Comparison of ENCODE assay signal across 25 cellular contexts in genomic region chr2:120477831-120478481, GRCh38.
"Had no signal": no experiment of that assay in that cellular context is flagged by ENCODE, and none has a peak within 500 bp of the region (broad histone marks: within the 10 kb centered on the region; RNA-seq: fewer than 3 reads in every experiment).

No MANE protein-coding gene starts in this region.

- H3K4me1 Mint-ChIP-seq: naive thymus-derived CD4-positive, alpha-beta T cell; nephron had no signal

- H3K9me3 ChIP-seq: colonic mucosa, esophagus muscularis mucosa, gastroesophageal sphincter, heart left ventricle, left lung, prostate gland, right atrium auricular region, stomach, thyroid gland had no signal

- H3K4me1 ChIP-seq: colonic mucosa, esophagus muscularis mucosa, gastroesophageal sphincter, heart left ventricle, neural progenitor cell, right atrium auricular region had no signal

- H3K9ac ChIP-seq: neural progenitor cell had no signal

- H3K27ac ChIP-seq: colonic mucosa, esophagus muscularis mucosa, foreskin keratinocyte, gastroesophageal sphincter, heart left ventricle, hepatocyte, left lung, neural progenitor cell, prostate gland, right atrium auricular region, skin epidermis, stomach, thyroid gland had no signal

- H3K36me3 Mint-ChIP-seq: naive thymus-derived CD4-positive, alpha-beta T cell; neural progenitor cell had no signal

- ATAC-seq: foreskin keratinocyte; gastroesophageal sphincter; heart left ventricle; left lung; naive thymus-derived CD4-positive, alpha-beta T cell had no signal

- H3K27me3 ChIP-seq: colonic mucosa, esophagus muscularis mucosa, foreskin keratinocyte, gastroesophageal sphincter, heart left ventricle, hepatocyte, left lung, right atrium auricular region, stomach, thyroid gland had no signal

- H3K4me3 ChIP-seq: colonic mucosa, esophagus muscularis mucosa, gastroesophageal sphincter, heart left ventricle, hepatocyte, left lung, neural progenitor cell, prostate gland, right atrium auricular region, skin epidermis, stomach, thyroid gland had no signal

- DNase-seq: colonic mucosa; effector CD8-positive, alpha-beta T cell; foreskin keratinocyte; heart left ventricle; kidney; left lung; mesenchymal stem cell; midbrain; naive thymus-derived CD4-positive, alpha-beta T cell; stimulated activated CD4-positive, alpha-beta T cell treated with anti-CD3 and anti-CD28 coated beads, Interleukin-15, amount 100 ng/mL, for 24 hours; stimulated activated CD4-positive, alpha-beta T cell treated with anti-CD3 and anti-CD28 coated beads, Interleukin-4, amount 100 ng/mL, for 1 hour; stimulated activated CD8-positive, alpha-beta memory T cell treated with anti-CD3 and anti-CD28 coated beads, Interleukin-4, amount 100 ng/mL, for 48 hours; stimulated activated naive CD4-positive, alpha-beta T cell; stomach; thyroid gland; trophoblast cell had no signal

- H3K36me3 ChIP-seq: colonic mucosa, esophagus muscularis mucosa, gastroesophageal sphincter, heart left ventricle, left lung, neural progenitor cell, prostate gland, right atrium auricular region, stomach, thyroid gland had no signal

- H3K4me3 Mint-ChIP-seq: dendritic cell treated with granulocyte-macrophage colony-stimulating factor and Interleukin-4, amounts not matched to agents 40 ng/mL and 50 ng/mL, for 4 days; naive thymus-derived CD4-positive, alpha-beta T cell; nephron; neural progenitor cell had no signal

- H3K27me3 Mint-ChIP-seq: dendritic cell treated with granulocyte-macrophage colony-stimulating factor and Interleukin-4, amounts not matched to agents 40 ng/mL and 50 ng/mL, for 4 days had no signal

- H3K9me3 Mint-ChIP-seq: dendritic cell treated with granulocyte-macrophage colony-stimulating factor and Interleukin-4, amounts not matched to agents 40 ng/mL and 50 ng/mL, for 4 days; nephron; neural progenitor cell had no signal

- H3K27ac Mint-ChIP-seq: dendritic cell treated with granulocyte-macrophage colony-stimulating factor and Interleukin-4, amounts not matched to agents 40 ng/mL and 50 ng/mL, for 4 days; naive thymus-derived CD4-positive, alpha-beta T cell; nephron; neural progenitor cell had no signal
